ENCODE assay signal across 9 cellular contexts in the genomic region with DNA sequence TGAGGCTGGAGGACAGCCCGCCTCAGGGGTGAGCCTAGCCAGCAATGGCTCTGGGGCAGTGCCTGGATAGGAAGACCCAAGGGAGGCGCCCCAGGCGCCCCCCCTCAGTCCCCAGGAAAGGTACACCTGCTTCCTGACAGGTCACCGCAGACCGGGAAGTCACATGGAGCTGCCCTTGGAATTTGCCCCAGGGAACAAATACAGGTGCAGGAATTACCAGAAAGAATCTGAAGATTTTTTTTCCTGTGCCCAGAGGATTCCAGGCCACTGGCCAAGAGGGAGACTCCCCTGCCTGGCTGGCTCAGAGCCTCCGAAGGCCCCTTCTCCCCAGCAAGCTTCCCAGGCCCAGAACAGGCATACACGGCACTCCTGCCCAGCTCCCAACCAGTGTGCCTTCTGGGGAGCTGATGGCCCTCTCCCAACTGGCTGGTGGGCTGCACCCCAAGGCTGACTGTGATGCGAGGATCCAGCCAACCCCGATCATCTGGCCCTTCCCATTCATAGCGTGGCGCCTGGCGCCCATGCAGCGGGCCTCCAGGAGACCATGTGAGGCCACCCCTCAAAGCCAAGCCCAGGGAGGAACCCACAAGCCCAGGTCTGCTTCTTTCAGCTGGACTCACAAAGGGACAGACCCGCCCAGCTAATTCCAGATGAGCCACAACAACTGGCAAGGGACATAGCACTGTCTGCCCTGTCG. TPM values are rescaled to one million over a fixed set of nuclear protein-coding genes. Genes with fewer than 3 reads are reported as not detected.
A peak's percentile ranks its signal among the peaks of the same experiment; 100 is the strongest.
DNase-seq lines count a peak whose midpoint lies in the region; ATAC-seq and TF ChIP-seq lines count a peak whose summit lies in the region.
"Had no signal": no experiment of that assay in that cellular context is flagged by ENCODE, and none has a peak within 500 bp of the region (broad histone marks: within the 10 kb centered on the region; RNA-seq: fewer than 3 reads in every experiment).

No MANE protein-coding gene starts in this region.

- H3K4me1 Mint-ChIP-seq in naive thymus-derived CD8-positive, alpha-beta T cell, result peaks cover 7 to 23% (median 15%) of the 10 kb centered on the region in 4 donors

- no peaks in the 10 kb centered on the region for H3K36me3 Mint-ChIP-seq in naive thymus-derived CD8-positive, alpha-beta T cell
- H3K36me3 Mint-ChIP-seq: IgD-negative memory B cell had no signal

- peak overlapping the region in 2 of 10 donors; percentile 41 to 43 for H3K27ac Mint-ChIP-seq in naive thymus-derived CD8-positive, alpha-beta T cell

- intact Hi-C loops in colonic mucosa (cut with DNase I), result no loop called here

- peaks cover 0 to 31% (median 0%) of the 10 kb centered on the region in 11 experiments; a peak in 4 of 22 replicates for H3K36me3 ChIP-seq in BLaER1 treated with 17β-estradiol and CSF1 and Interleukin-3, amounts not matched to agents 10 nM and 100 nM
- H3K36me3 ChIP-seq in colonic mucosa, result no peaks in the 10 kb centered on the region

- H3K4me2 ChIP-seq in BLaER1 treated with 17β-estradiol and CSF1 and Interleukin-3, amounts not matched to agents 10 nM and 100 nM, result peak overlapping the region; percentile 88 to 100 (median 97)

- no peaks in the 10 kb centered on the region for H3K9me3 Mint-ChIP-seq in naive thymus-derived CD8-positive, alpha-beta T cell
- H3K9me3 Mint-ChIP-seq: IgD-negative memory B cell had no signal

- H3K27me3 ChIP-seq in BLaER1 treated with 17β-estradiol and CSF1 and Interleukin-3, amounts not matched to agents 10 nM and 100 nM, result no peaks in the 10 kb centered on the region
- no peaks in the 10 kb centered on the region for H3K27me3 ChIP-seq in colonic mucosa

- H3K27ac ChIP-seq in BLaER1 treated with 17β-estradiol and CSF1 and Interleukin-3, amounts not matched to agents 10 nM and 100 nM, result no peak overlapping the region
- peak overlapping the region; percentile 90 for H3K27ac ChIP-seq in colonic mucosa

- peak overlapping the region; percentile 79 to 97 (median 88); a peak in 21 of 22 replicates for H3K9ac ChIP-seq in BLaER1 treated with 17β-estradiol and CSF1 and Interleukin-3, amounts not matched to agents 10 nM and 100 nM
- peak overlapping the region; percentile 87 to 92 for H3K9ac ChIP-seq in colonic mucosa (ENCODE audit: low read depth in 2 of 2, low read length in 2 of 2)

- TF ChIP-seq CTCF in colonic mucosa (IDR thresholded peaks at IDR 0.05), result no peak

- H3K9me3 ChIP-seq in BLaER1 treated with 17β-estradiol and CSF1 and Interleukin-3, amounts not matched to agents 10 nM and 100 nM (replicated peaks in 1 of 11), result no peaks in the 10 kb centered on the region
- no peaks in the 10 kb centered on the region for H3K9me3 ChIP-seq in colonic mucosa

- H3K27me3 Mint-ChIP-seq in naive thymus-derived CD8-positive, alpha-beta T cell, result no peaks in the 10 kb centered on the region
- H3K27me3 Mint-ChIP-seq: IgD-negative memory B cell had no signal

- no peak for ATAC-seq in naive thymus-derived CD8-positive, alpha-beta T cell
- ATAC-seq in GM18498 (IDR thresholded peaks at IDR 0.05; ENCODE audit: unreplicated experiment), result no peak

- DNase-seq in HT-29 (ENCODE audit: low spot score) (peak; percentile 50), colonic mucosa (peak; percentile 91), epidermal melanocyte (ENCODE audit: insufficient read length, low spot score) (no peak), NCI-H1436 treated with DMSO at 0.1 percent for 48 hours (lab: John Stamatoyannopoulos, UW) (no peak)
- no peak for DNase-seq in naive thymus-derived CD8-positive, alpha-beta T cell
- DNase-seq in stimulated activated CD4-positive, alpha-beta T cell treated with anti-CD3 and anti-CD28 coated beads, Interleukin-4, amount 100 ng/mL, for 24 hours, result no peak

- POLR2A ChIA-PET in naive thymus-derived CD8-positive, alpha-beta T cell (lab: Charles Lee), result interaction anchor here (1.1 to 11.7 kb wide), 4 partner anchors 8 to 69 kb away, joined by 3 to 135 read pairs (median 6); partner anchors contain the start of genes ANAPC2, RNF208, SSNA1 and TUBB4B

- H3K4me1 ChIP-seq in BLaER1 treated with 17β-estradiol and CSF1 and Interleukin-3, amounts not matched to agents 10 nM and 100 nM, result peaks cover 48 to 82% (median 63%) of the 10 kb centered on the region in 10 experiments
- H3K4me1 ChIP-seq in colonic mucosa, result peaks cover 33% of the 10 kb centered on the region

- H3K4me3 ChIP-seq in BLaER1 treated with 17β-estradiol and CSF1 and Interleukin-3, amounts not matched to agents 10 nM and 100 nM, result peak overlapping the region; percentile 12 to 89 (median 80); a peak in 13 of 20 replicates
- H3K4me3 ChIP-seq in colonic mucosa, result peak overlapping the region; percentile 50

- peak overlapping the region in 6 of 10 donors; percentile 16 to 68 (median 41) for H3K4me3 Mint-ChIP-seq in naive thymus-derived CD8-positive, alpha-beta T cell

- H4K20me1 ChIP-seq in BLaER1 treated with 17β-estradiol and CSF1 and Interleukin-3, amounts not matched to agents 10 nM and 100 nM, result peaks cover 14 to 86% (median 65%) of the 10 kb centered on the region in 11 experiments; a peak in 21 of 22 replicates

RNA-seq across cellular contexts. Expression of gene TPRN, which starts 2.3 kb away (rescaled TPM):
- total RNA-seq in HT-29 (2014; rRNA removed; shearing (Covaris generic)), result 63.1 and 66.3 TPM in 2 replicates
- 100 to 1,000 TPM in 1 of 2 donors, 10 to 100 TPM in 1; 83.1 to 124 TPM for total RNA-seq in colonic mucosa
- 10 to 100 TPM; 10.1 TPM for total RNA-seq in naive thymus-derived CD8-positive, alpha-beta T cell
- polyA plus RNA-seq in naive thymus-derived CD8-positive, alpha-beta T cell, result under 1 TPM; 0.15 to 0.42 (median 0.39) TPM

RNA-seq across cellular contexts. Expression of gene TMEM203, which starts 7.2 kb away (rescaled TPM):
- total RNA-seq in HT-29 (2014; rRNA removed; shearing (Covaris generic)), result 44.7 and 51.5 TPM in 2 replicates
- 10 to 100 TPM; 35.7 to 43.5 TPM for total RNA-seq in colonic mucosa
- total RNA-seq in naive thymus-derived CD8-positive, alpha-beta T cell, result 10 to 100 TPM; 42.7 to 43.0 TPM
- polyA plus RNA-seq in naive thymus-derived CD8-positive, alpha-beta T cell, result 100 to 1,000 TPM; 128 to 163 (median 155) TPM

RNA-seq across cellular contexts. Expression of gene NDOR1, which starts 7.3 kb away (rescaled TPM):
- 19.0 and 23.9 TPM in 2 replicates for total RNA-seq in HT-29 (2014; rRNA removed; shearing (Covaris generic))
- total RNA-seq in colonic mucosa, result 10 to 100 TPM; 11.7 to 36.9 TPM
- total RNA-seq in naive thymus-derived CD8-positive, alpha-beta T cell, result 10 to 100 TPM; 35.0 to 39.8 TPM
- polyA plus RNA-seq in naive thymus-derived CD8-positive, alpha-beta T cell, result 1 to 10 TPM; 2.4 to 9.5 (median 5.7) TPM

RNA-seq across cellular contexts. Expression of gene SSNA1, which starts 9.7 kb away (rescaled TPM):
- 184 and 208 TPM in 2 replicates for total RNA-seq in HT-29 (2014; rRNA removed; shearing (Covaris generic))
- total RNA-seq in colonic mucosa, result 100 to 1,000 TPM in 1 of 2 donors, 10 to 100 TPM in 1; 60.0 to 100 TPM
- 10 to 100 TPM; 39.2 to 43.4 TPM for total RNA-seq in naive thymus-derived CD8-positive, alpha-beta T cell
- polyA plus RNA-seq in naive thymus-derived CD8-positive, alpha-beta T cell, result 100 to 1,000 TPM in 2 of 3 donors, 10 to 100 TPM in 1; 97.8 to 123 (median 119) TPM

RNA-seq across cellular contexts. Expression of gene ANAPC2, which starts 9.8 kb away (rescaled TPM):
- 60.6 and 64.0 TPM in 2 replicates for total RNA-seq in HT-29 (2014; rRNA removed; shearing (Covaris generic))
- 10 to 100 TPM; 33.8 to 67.8 TPM for total RNA-seq in colonic mucosa
- 100 to 1,000 TPM; 143 to 146 TPM for total RNA-seq in naive thymus-derived CD8-positive, alpha-beta T cell
- 1 to 10 TPM; 3.4 to 5.9 (median 4.3) TPM for polyA plus RNA-seq in naive thymus-derived CD8-positive, alpha-beta T cell

Comparison
In these comparisons a context has a peak if more than half of its experiments do, and no peak if none do; other contexts are left out.
1. DNase-seq: peak in HT-29 (single experiment) and colonic mucosa (single experiment); none in naive thymus-derived CD8-positive, alpha-beta T cell (0 of 10), epidermal melanocyte (single experiment), NCI-H1436 treated with DMSO at 0.1 percent for 48 hours (single experiment) and stimulated activated CD4-positive, alpha-beta T cell treated with anti-CD3 and anti-CD28 coated beads, Interleukin-4, amount 100 ng/mL, for 24 hours (single experiment).